7 cellular contexts compared by ENCODE assay signal in the genomic region with DNA sequence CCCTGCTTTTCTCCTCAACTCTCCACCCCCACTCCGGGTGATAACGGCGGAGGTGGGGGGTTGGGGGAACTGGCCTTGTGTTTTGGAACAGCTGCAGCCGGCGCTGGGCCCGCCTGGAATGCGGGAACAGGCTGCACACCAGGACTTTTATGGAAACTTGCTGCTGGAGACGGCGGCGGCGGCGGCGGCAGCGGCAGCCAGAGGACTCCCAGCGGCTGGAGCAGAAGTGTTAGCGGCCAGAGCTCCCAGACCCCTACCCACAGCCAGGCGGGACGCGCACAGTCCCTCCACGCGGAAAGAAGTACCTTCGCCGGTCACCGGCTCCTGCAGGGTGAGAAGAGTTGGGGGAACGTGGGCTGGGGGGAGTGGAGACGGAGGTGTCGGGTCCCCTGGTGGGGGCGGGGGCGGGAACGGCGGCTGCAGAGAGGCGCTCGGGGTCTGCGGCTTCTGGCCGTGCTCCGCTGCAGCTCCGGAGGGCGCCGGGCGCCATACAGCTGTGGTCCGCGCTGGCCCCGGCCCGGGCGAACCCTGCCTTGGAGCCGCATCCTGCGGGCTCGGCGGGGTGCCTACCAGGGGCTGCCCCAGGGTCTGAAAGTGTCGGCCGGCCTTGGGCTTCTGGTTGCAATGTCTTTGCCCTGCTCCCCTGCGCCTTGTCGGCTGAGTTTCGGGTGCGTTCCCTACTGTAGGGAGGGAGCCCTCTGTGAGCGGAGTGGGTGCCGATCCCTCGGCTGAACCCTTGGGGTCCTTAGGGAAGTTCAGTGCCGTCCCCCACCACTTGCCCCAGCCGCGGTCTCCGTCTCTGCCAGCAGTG. TPM values are rescaled to one million over a fixed set of nuclear protein-coding genes. Genes with fewer than 3 reads are reported as not detected.
DNase-seq lines count a peak whose midpoint lies in the region; TF ChIP-seq lines count a peak whose summit lies in the region.

A gene (plus strand): TSS at position 196 of the 811 bp plus-strand sequence. CDS start 27,483 bp downstream, outside the sequence.

- no peak for TF ChIP-seq POLR2A in ovary (IDR thresholded peaks at IDR 0.05)

- TF ChIP-seq CTCF in GM12865 (IDR thresholded peaks at IDR 0.05; ENCODE audit: insufficient read depth, low read depth, low read length, missing control alignments) (no peak), HFF-Myc (IDR thresholded peaks at IDR 0.05; ENCODE audit: low read depth, low read length, missing control alignments) (no peak), left ventricle myocardium inferior (IDR thresholded peaks at IDR 0.05; ENCODE audit: borderline replicate concordance) (no peak), ovary (IDR thresholded peaks at IDR 0.05) (no peak)

- H3K4me1 ChIP-seq in NT2/D1 (ENCODE audit: insufficient read depth, insufficient read length): peaks cover 2% of the 10 kb centered on the region
- peaks cover 34% of the 10 kb centered on the region for H3K4me1 ChIP-seq in left ventricle myocardium inferior
- no peaks in the 10 kb centered on the region for H3K4me1 ChIP-seq in ovary (ENCODE audit: insufficient read depth)

- H3K27me3 ChIP-seq in NT2/D1 (ENCODE audit: insufficient read depth, insufficient read length) (no peaks in the 10 kb centered on the region), left ventricle myocardium inferior (ENCODE audit: low read depth) (no peaks in the 10 kb centered on the region), ovary (no peaks in the 10 kb centered on the region)

- no peak for TF ChIP-seq EP300 in ovary (IDR thresholded peaks at IDR 0.05)

- H3K9me3 ChIP-seq in NT2/D1 (ENCODE audit: insufficient read depth, low read length): no peaks in the 10 kb centered on the region
- no peaks in the 10 kb centered on the region for H3K9me3 ChIP-seq in left ventricle myocardium inferior (replicated peaks)
- no peaks in the 10 kb centered on the region for H3K9me3 ChIP-seq in ovary

- H3K4me3 ChIP-seq in GM12865 (ENCODE audit: low read depth, low read length) (peak within 1 kb of the TSS; percentile 40), HFF-Myc (replicated peaks; ENCODE audit: low read depth, low read length) (peak within 1 kb of the TSS; percentile 82), NT2/D1 (ENCODE audit: insufficient read length, low read depth) (peak within 1 kb of the TSS; percentile 93), left ventricle myocardium inferior (peak within 1 kb of the TSS; percentile 85), ovary (peak within 1 kb of the TSS; percentile 88)

- peak within 1 kb of the TSS; percentile 99 for H3K9ac ChIP-seq in NT2/D1 (ENCODE audit: insufficient read length, low read depth)

- 0 to 1% (median 0%) methylated on average over 35 to 62 of the region's 62 CpGs for WGBS in ovary, 3 donors

- H3K36me3 ChIP-seq in NT2/D1 (ENCODE audit: insufficient read depth, insufficient read length, low read length) (peaks cover 9% of the 10 kb centered on the region), left ventricle myocardium inferior (peaks cover 18% of the 10 kb centered on the region), ovary (no peaks in the 10 kb centered on the region)

- intact Hi-C loops in left ventricle myocardium inferior (cut with micrococcal nuclease): loop anchor here (5.0 kb wide), 1 partner anchor 56 kb away; no protein-coding TSS in a partner anchor
- intact Hi-C loops in ovary (cut with DNase I): no loop called here

- DNase-seq in GM12865 (ENCODE audit: low read depth) (peak; percentile 30), HFF-Myc (ENCODE audit: extremely low read depth, low read depth) (peak; percentile 27), NT2/D1 (ENCODE audit: low read depth, low spot score) (peak; percentile 88), anterior cingulate cortex (lab: John Stamatoyannopoulos, UW) (peak in 38 of 58 donors; percentile 3 to 67 (median 16)), left ventricle myocardium inferior (peak; percentile 90), ovary (peak; percentile 78 to 91 (median 83)), SIG-M5 (lab: John Stamatoyannopoulos, UW) (no peak)

- H3K27ac ChIP-seq in left ventricle myocardium inferior (replicated peaks) (peak within 1 kb of the TSS; percentile 98), ovary (peak within 1 kb of the TSS; percentile 68 to 93)

RNA-seq across cellular contexts. Expression of the gene that starts here (rescaled TPM):
- total RNA-seq in left ventricle myocardium inferior (391 TPM), ovary (10 to 100 TPM in 3 of 7 donors, 1 to 10 TPM in 4; 2.4 to 21.5 (median 8.7) TPM)
- polyA plus RNA-seq in ovary: 10 to 100 TPM; 13.3 to 66.2 TPM

Comparison
In these comparisons a context has a peak if more than half of its experiments do, and no peak if none do; other contexts are left out.
1. RNA of the gene that starts here (total RNA-seq): 391 TPM in left ventricle myocardium inferior (single experiment); 2.4 to 21.5 TPM in ovary; every median in the first group is over 10 times any median in the second.
2. H3K4me3 ChIP-seq: peak in every context shown above with its lines; median percentile 93 in NT2/D1; 88 in ovary; 85 in left ventricle myocardium inferior; 82 in HFF-Myc; 40 in GM12865.